Comparison of ENCODE assay signal across 11 cellular contexts in the genomic region with DNA sequence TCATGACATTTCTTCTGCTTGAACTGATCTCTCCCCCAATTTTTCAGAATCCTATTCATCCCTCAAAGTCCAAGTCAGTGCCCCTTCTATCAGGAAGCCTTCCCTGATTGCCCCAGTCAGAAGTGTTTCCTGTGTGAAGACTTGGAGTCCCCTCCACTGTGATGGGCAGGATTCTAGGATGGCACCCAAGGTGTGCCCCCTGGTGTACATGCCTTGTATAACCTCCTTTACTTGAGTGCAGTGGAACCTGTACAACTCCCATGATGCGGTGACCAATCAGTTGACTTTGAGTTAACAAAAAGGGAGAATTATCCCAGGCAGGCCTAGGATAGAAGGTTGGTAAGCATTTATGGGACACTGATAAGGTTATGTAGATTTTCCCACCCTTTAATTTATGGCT. TPM values are rescaled to one million over a fixed set of nuclear protein-coding genes. Genes with fewer than 3 reads are reported as not detected.
DNase-seq lines count a peak whose midpoint lies in the region; ATAC-seq and TF ChIP-seq lines count a peak whose summit lies in the region.
"Had no signal": no experiment of that assay in that cellular context is flagged by ENCODE, and none has a peak within 500 bp of the region (broad histone marks: within the 10 kb centered on the region; RNA-seq: fewer than 3 reads in every experiment).

No MANE protein-coding gene starts in this region.

- H3K9me3 Mint-ChIP-seq in stimulated activated effector memory CD8-positive, alpha-beta T cell treated with anti-CD3 and anti-CD28 coated beads, Interleukin-12 subunit alpha, Interleukin-12 subunit beta, amount 100 ng/mL, for 72 hours = no peaks in the 10 kb centered on the region
- H3K9me3 Mint-ChIP-seq: activated T-cell treated with anti-CD3 and anti-CD28 coated beads, Interleukin-2, amount 50 U/mL, for 4 hours had no signal

- H3K79me2 ChIP-seq in HCT116 (ENCODE audit: insufficient read depth, low read length) (no peaks in the 10 kb centered on the region), mesendoderm (ENCODE audit: control insufficient read depth, insufficient read depth, low read length) (no peaks in the 10 kb centered on the region)

- intact Hi-C loops in HCT116 (cut with micrococcal nuclease) = loop anchor here (2.0 to 10.0 kb wide), 2 partner anchors 55 to 385 kb away; no protein-coding TSS in a partner anchor

- H3K4me1 Mint-ChIP-seq in stimulated activated effector memory CD8-positive, alpha-beta T cell treated with anti-CD3 and anti-CD28 coated beads, Interleukin-12 subunit alpha, Interleukin-12 subunit beta, amount 100 ng/mL, for 72 hours = no peaks in the 10 kb centered on the region
- H3K4me1 Mint-ChIP-seq: naive thymus-derived CD8-positive, alpha-beta T cell had no signal

- no peak overlapping the region for H3K23ac ChIP-seq in mesendoderm (ENCODE audit: low read length)

- RAD21 ChIA-PET in HCT116 (lab: Charles Lee; ENCODE audit: low non-redundant PET in 1 of 2, low total read pairs in 2 of 2, uncharacterized antibody in 2 of 2, unreplicated experiment in 2 of 2) = interaction anchor here in 1 of 2 experiments (0.7 kb wide), 1 partner anchor 69 kb away, joined by 4 read pairs; no protein-coding TSS in a partner anchor

- H2AFZ ChIP-seq in HCT116 (ENCODE audit: low read depth, low read length, poor library complexity, severe bottlenecking) = no peak overlapping the region

- H3K18ac ChIP-seq in mesendoderm (ENCODE audit: low read length) = no peak overlapping the region

- TF ChIP-seq RAD21 in HCT116 (IDR thresholded peaks at IDR 0.05; ENCODE audit: low read depth) = peak; percentile 25; the same call in 1 of the 2 replicates

- peak; percentile 36 for TF ChIP-seq CTCF in GM10266 (IDR thresholded peaks at IDR 0.05; ENCODE audit: control insufficient read depth, insufficient read depth, low read depth, missing control alignments)
- peak; percentile 16 to 57 (median 45); a peak in 4 of 6 replicates for TF ChIP-seq CTCF in HCT116 (IDR thresholded peaks at IDR 0.05 in 2 of 3, conservative IDR thresholded peaks at IDR 0.05 in 1 of 3; ENCODE audit: borderline replicate concordance in 1 of 3, insufficient read depth in 1 of 3, low read depth in 2 of 3, low read length in 2 of 3)
- peak; percentile 46; the same call in 1 of the 2 replicates for TF ChIP-seq CTCF in WERI-Rb-1 (IDR thresholded peaks at IDR 0.05; ENCODE audit: low read depth, low read length)

- H4K5ac ChIP-seq in mesendoderm (ENCODE audit: low read length) = no peak overlapping the region

- H3K9me3 ChIP-seq in HCT116 (ENCODE audit: control insufficient read depth in 1 of 2, insufficient read depth in 1 of 2, low read depth in 1 of 2, low read length in 2 of 2) (no peaks in the 10 kb centered on the region), WERI-Rb-1 (ENCODE audit: severe bottlenecking) (no peaks in the 10 kb centered on the region)

- H3K4ac ChIP-seq in mesendoderm (ENCODE audit: low read depth, low read length) = no peak overlapping the region

- H3K4me3 ChIP-seq in HCT116 (replicated peaks in 1 of 2; ENCODE audit: low read depth in 1 of 2, low read length in 2 of 2) (no peak overlapping the region), WERI-Rb-1 (ENCODE audit: low read depth, low read length) (no peak overlapping the region), mesendoderm (ENCODE audit: low read length) (no peak overlapping the region)
- H3K4me3 ChIP-seq: skin epidermis had no signal

- H3K4me3 Mint-ChIP-seq in stimulated activated effector memory CD8-positive, alpha-beta T cell treated with anti-CD3 and anti-CD28 coated beads, Interleukin-12 subunit alpha, Interleukin-12 subunit beta, amount 100 ng/mL, for 72 hours = no peak overlapping the region
- H3K4me3 Mint-ChIP-seq: activated T-cell treated with anti-CD3 and anti-CD28 coated beads, Interleukin-2, amount 50 U/mL, for 4 hours; naive thymus-derived CD8-positive, alpha-beta T cell had no signal

- no peak overlapping the region for H2BK15ac ChIP-seq in mesendoderm (replicated peaks; ENCODE audit: low read depth)

- H3K9me2 ChIP-seq in HCT116 (ENCODE audit: insufficient read depth) = no peaks in the 10 kb centered on the region

- CTCF ChIA-PET in HCT116 (lab: Charles Lee) = interaction anchor here (1.0 kb wide), 1 partner anchor 265 kb away, joined by 3 read pairs; no protein-coding TSS in a partner anchor

- DNase-seq in GM10266 (ENCODE audit: extremely low spot score) = peak; percentile 29
- peak; percentile 19 for DNase-seq in HCT116 (ENCODE audit: low read depth, low spot score)
- DNase-seq in WERI-Rb-1 = no peak
- DNase-seq in mesendoderm = peak; percentile 58
- DNase-seq in stimulated activated effector memory CD8-positive, alpha-beta T cell treated with anti-CD3 and anti-CD28 coated beads, Interleukin-12 subunit alpha, Interleukin-12 subunit beta, amount 100 ng/mL, for 72 hours (ENCODE audit: low spot score in 2 of 2) = no peak
- DNase-seq in DMS53 treated with DMSO at 0.1 percent for 48 hours (lab: John Stamatoyannopoulos, UW; ENCODE audit: unreplicated experiment) = no peak
- DNase-seq in nucleus accumbens (lab: John Stamatoyannopoulos, UW) = no peak
- DNase-seq: activated T-cell treated with anti-CD3 and anti-CD28 coated beads, Interleukin-2, amount 50 U/mL, for 4 hours; KG1; naive thymus-derived CD8-positive, alpha-beta T cell had no signal

- no peak overlapping the region for H3K56ac ChIP-seq in mesendoderm (ENCODE audit: low read length)

- no peaks in the 10 kb centered on the region for H3K36me3 Mint-ChIP-seq in stimulated activated effector memory CD8-positive, alpha-beta T cell treated with anti-CD3 and anti-CD28 coated beads, Interleukin-12 subunit alpha, Interleukin-12 subunit beta, amount 100 ng/mL, for 72 hours
- H3K36me3 Mint-ChIP-seq: naive thymus-derived CD8-positive, alpha-beta T cell had no signal

- WGBS in mesendoderm (ENCODE audit: extremely low coverage, insufficient coverage, low lambda C conversion rate) = no CpG with 5 or more reads among the region's 1 CpG

- H2AK5ac ChIP-seq in mesendoderm (ENCODE audit: low read length) = no peak overlapping the region

- H3K4me2 ChIP-seq in HCT116 (ENCODE audit: low read length) = no peak overlapping the region
- no peak overlapping the region for H3K4me2 ChIP-seq in mesendoderm (ENCODE audit: low read length)

- POLR2A ChIA-PET in HCT116 (lab: Charles Lee) = no interaction called here

- ATAC-seq in HCT116 = peak; percentile 84
- no peak for ATAC-seq in stimulated activated effector memory CD8-positive, alpha-beta T cell treated with anti-CD3 and anti-CD28 coated beads, Interleukin-12 subunit alpha, Interleukin-12 subunit beta, amount 100 ng/mL, for 72 hours
- ATAC-seq: activated T-cell treated with anti-CD3 and anti-CD28 coated beads, Interleukin-2, amount 50 U/mL, for 4 hours; naive thymus-derived CD8-positive, alpha-beta T cell had no signal

- BruUV-seq in HCT116 (replicated peaks; lab: Mats Ljungman, UMichigan) = no TSS peak

- H4K8ac ChIP-seq in mesendoderm (ENCODE audit: low read depth, low read length) = no peak overlapping the region

- no peak overlapping the region for H3K9ac ChIP-seq in HCT116 (ENCODE audit: low read length)
- no peak overlapping the region for H3K9ac ChIP-seq in mesendoderm (ENCODE audit: low read length)

- TF ChIP-seq POLR2A in HCT116 (IDR thresholded peaks at IDR 0.05; ENCODE audit: borderline replicate concordance, extremely low read depth, insufficient read depth, insufficient read length) = no peak

- H3K4me1 ChIP-seq in HCT116 (ENCODE audit: control insufficient read depth in 1 of 2, insufficient read depth in 2 of 2, low read length in 2 of 2) (no peaks in the 10 kb centered on the region), mesendoderm (ENCODE audit: control insufficient read depth, low read depth, low read length) (no peaks in the 10 kb centered on the region)

- H3K27me3 ChIP-seq in HCT116 (ENCODE audit: insufficient read depth, low read length) (no peaks in the 10 kb centered on the region), WERI-Rb-1 (ENCODE audit: insufficient read depth, low read depth, severe bottlenecking) (no peaks in the 10 kb centered on the region), mesendoderm (ENCODE audit: insufficient read depth, low read length, poor library complexity) (no peaks in the 10 kb centered on the region)

- no peaks in the 10 kb centered on the region for H4K20me1 ChIP-seq in HCT116 (ENCODE audit: insufficient read depth)

- H2BK120ac ChIP-seq in mesendoderm (ENCODE audit: low read depth, low read length) = no peak overlapping the region

- H3K27ac Mint-ChIP-seq in stimulated activated effector memory CD8-positive, alpha-beta T cell treated with anti-CD3 and anti-CD28 coated beads, Interleukin-12 subunit alpha, Interleukin-12 subunit beta, amount 100 ng/mL, for 72 hours = no peak overlapping the region
- H3K27ac Mint-ChIP-seq: naive thymus-derived CD8-positive, alpha-beta T cell had no signal

- H3K27ac ChIP-seq in HCT116 (ENCODE audit: low read depth, low read length) (no peak overlapping the region), WERI-Rb-1 (no peak overlapping the region), mesendoderm (ENCODE audit: low read depth, low read length) (no peak overlapping the region)
- H3K27ac ChIP-seq: skin epidermis had no signal

- no peak overlapping the region for H2BK5ac ChIP-seq in mesendoderm (ENCODE audit: low read length)

- no peaks in the 10 kb centered on the region for H3K79me1 ChIP-seq in mesendoderm (ENCODE audit: low read length)

- H3K36me3 ChIP-seq in HCT116 (ENCODE audit: control insufficient read depth in 1 of 2, insufficient read depth in 2 of 2, low read length in 2 of 2) = no peaks in the 10 kb centered on the region
- H3K36me3 ChIP-seq in WERI-Rb-1 = no peaks in the 10 kb centered on the region
- H3K36me3 ChIP-seq in mesendoderm (ENCODE audit: control insufficient read depth, insufficient read depth, low read length) = no peaks in the 10 kb centered on the region

TF ChIP-seq in HCT116, 20 proteins besides CTCF, POLR2A, EP300 and RAD21 (continues in another document):
- TF ChIP-seq EZH2phosphoT487 (IDR thresholded peaks at IDR 0.05; ENCODE audit: borderline replicate concordance) (no peak), SRF (IDR thresholded peaks at IDR 0.05; ENCODE audit: low read depth) (no peak), ZFX (IDR thresholded peaks at IDR 0.05) (no peak), TCF7L2 (IDR thresholded peaks at IDR 0.05; ENCODE audit: borderline replicate concordance, extremely low read depth, insufficient read depth, insufficient read length) (no peak), FOSL1 (IDR thresholded peaks at IDR 0.05; ENCODE audit: low read depth) (no peak)
- TF ChIP-seq, protein P1, sequence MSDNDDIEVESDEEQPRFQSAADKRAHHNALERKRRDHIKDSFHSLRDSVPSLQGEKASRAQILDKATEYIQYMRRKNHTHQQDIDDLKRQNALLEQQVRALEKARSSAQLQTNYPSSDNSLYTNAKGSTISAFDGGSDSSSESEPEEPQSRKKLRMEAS (IDR thresholded peaks at IDR 0.05) = no peak

RNA-seq across cellular contexts. Expression of a gene that starts 23.4 kb away (rescaled TPM):
- not detected for total RNA-seq in HCT116 (2021; ENCODE audit: unreplicated experiment)
- 0.01 TPM in 2 replicates for polyA plus RNA-seq in HCT116 (2012)
- not detected for polyA plus RNA-seq in mesendoderm (2013, experiment 1 of 2)
- not detected for polyA plus RNA-seq in mesendoderm (2013, experiment 2 of 2)
- total RNA-seq: activated T-cell treated with anti-CD3 and anti-CD28 coated beads, Interleukin-2, amount 50 U/mL, for 4 hours; naive thymus-derived CD8-positive, alpha-beta T cell had no signal
- polyA plus RNA-seq: naive thymus-derived CD8-positive, alpha-beta T cell had no signal

Comparison
In these comparisons a context has a peak if more than half of its experiments do, and no peak if none do; other contexts are left out.
1. DNase-seq: peak in GM10266 (single experiment), HCT116 (single experiment) and mesendoderm (single experiment); none in WERI-Rb-1 (single experiment), stimulated activated effector memory CD8-positive, alpha-beta T cell treated with anti-CD3 and anti-CD28 coated beads, Interleukin-12 subunit alpha, Interleukin-12 subunit beta, amount 100 ng/mL, for 72 hours (0 of 2), DMS53 treated with DMSO at 0.1 percent for 48 hours (single experiment) and nucleus accumbens (0 of 56).
2. Peak in every context shown above with its lines, with median percentiles within 50 percentile points of each other: CTCF ChIP-seq.